ENCODE assay signal across 8 cellular contexts in the genomic region with DNA sequence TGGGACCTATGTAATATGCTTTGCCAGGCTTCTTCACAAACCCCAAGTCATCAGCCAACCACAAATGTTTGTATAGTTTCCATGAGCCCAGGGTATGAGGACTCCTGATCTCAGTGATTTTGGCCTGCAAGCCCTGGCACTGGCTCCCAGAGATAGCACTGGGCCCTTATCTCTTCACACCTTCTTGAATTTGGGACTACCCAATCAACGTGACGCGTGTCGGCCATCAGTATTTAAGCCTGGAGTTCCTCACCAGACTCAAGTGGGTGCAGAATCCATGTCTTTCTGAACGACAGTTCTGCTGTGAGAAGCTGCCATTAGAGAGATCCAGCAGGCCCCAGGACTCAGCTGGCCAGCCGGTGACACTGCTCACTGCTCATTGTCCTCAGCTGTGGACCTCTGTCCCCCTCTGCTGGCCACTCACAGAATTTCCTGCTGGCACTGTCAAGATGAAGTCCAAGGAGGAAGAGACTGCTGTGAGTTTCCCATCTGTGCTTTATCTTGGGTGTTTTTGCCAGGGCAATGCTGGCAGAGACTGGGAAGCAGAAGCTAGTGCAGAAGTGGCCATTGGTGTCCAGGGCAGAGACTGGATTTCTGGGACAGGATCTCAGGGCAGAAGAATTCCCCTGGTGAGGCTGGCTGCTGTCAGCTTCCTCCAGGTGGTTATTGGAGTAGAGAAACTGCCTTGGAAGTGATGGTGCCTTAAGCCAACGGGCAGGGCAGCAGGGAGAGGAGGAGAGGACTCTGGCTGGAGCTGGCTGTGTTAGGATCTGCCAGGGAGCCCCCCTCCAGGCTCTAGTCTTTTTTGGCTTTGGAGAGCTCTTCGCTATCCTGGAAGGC. TPM values are rescaled to one million over a fixed set of nuclear protein-coding genes. Genes with fewer than 3 reads are reported as not detected.
DNase-seq lines count a peak whose midpoint lies in the region; ATAC-seq and TF ChIP-seq lines count a peak whose summit lies in the region.

No MANE protein-coding gene starts in this region.

- H3K4me1 ChIP-seq in PC-9 (replicated peaks; ENCODE audit: insufficient read depth): 0 out of 2 replicates have a peak, but pooled peaks cover 5% of the 10 kb centered on the region

- no peaks in the 10 kb centered on the region for H3K9me2 ChIP-seq in PC-9 (ENCODE audit: insufficient read depth)

- no peaks in the 10 kb centered on the region for H3K79me2 ChIP-seq in PC-9 (ENCODE audit: low read depth)

- H3K27me3 Mint-ChIP-seq in activated T-cell treated with anti-CD3 and anti-CD28 coated beads, Interleukin-2, amount 50 U/mL, for 24 hours: no peaks in the 10 kb centered on the region
- no peaks in the 10 kb centered on the region for H3K27me3 Mint-ChIP-seq in natural killer cell treated with Interleukin-12 subunit alpha and Interleukin-12 subunit beta and Interleukin-15 and Interleukin-18, amount 100 ng/mL, for 72 hours
- peaks cover 0 to 17% of the 10 kb centered on the region in 2 donors for H3K27me3 Mint-ChIP-seq in stimulated activated naive B cell treated with anti-CD40 and anti-IgM and Interleukin-4, amounts not matched to agents 10 μg/mL and 1 μg/mL and 100 μg/mL, for 72 hours

- H3K4me3 Mint-ChIP-seq in activated T-cell treated with anti-CD3 and anti-CD28 coated beads, Interleukin-2, amount 50 U/mL, for 24 hours: no peak overlapping the region
- no peak overlapping the region for H3K4me3 Mint-ChIP-seq in natural killer cell treated with Interleukin-12 subunit alpha and Interleukin-12 subunit beta and Interleukin-15 and Interleukin-18, amount 100 ng/mL, for 72 hours
- no peak overlapping the region for H3K4me3 Mint-ChIP-seq in stimulated activated naive B cell treated with anti-CD40 and anti-IgM and Interleukin-4, amounts not matched to agents 10 μg/mL and 1 μg/mL and 100 μg/mL, for 72 hours

- no peak overlapping the region for H2AFZ ChIP-seq in PC-9

- no peak overlapping the region for H3K27ac Mint-ChIP-seq in activated T-cell treated with anti-CD3 and anti-CD28 coated beads, Interleukin-2, amount 50 U/mL, for 24 hours
- H3K27ac Mint-ChIP-seq in natural killer cell treated with Interleukin-12 subunit alpha and Interleukin-12 subunit beta and Interleukin-15 and Interleukin-18, amount 100 ng/mL, for 72 hours: peak overlapping the region in 1 of 2 donors; percentile 19
- no peak overlapping the region for H3K27ac Mint-ChIP-seq in stimulated activated naive B cell treated with anti-CD40 and anti-IgM and Interleukin-4, amounts not matched to agents 10 μg/mL and 1 μg/mL and 100 μg/mL, for 72 hours

- POLR2A ChIA-PET in PC-9 (lab: Charles Lee; ENCODE audit: unreplicated experiment): interaction anchor here (0.7 kb wide), 1 partner anchor 188 kb away, joined by 5 read pairs; no protein-coding TSS in a partner anchor

- H3K9me3 Mint-ChIP-seq in activated T-cell treated with anti-CD3 and anti-CD28 coated beads, Interleukin-2, amount 50 U/mL, for 24 hours: no peaks in the 10 kb centered on the region
- H3K9me3 Mint-ChIP-seq in natural killer cell treated with Interleukin-12 subunit alpha and Interleukin-12 subunit beta and Interleukin-15 and Interleukin-18, amount 100 ng/mL, for 72 hours: no peaks in the 10 kb centered on the region
- no peaks in the 10 kb centered on the region for H3K9me3 Mint-ChIP-seq in stimulated activated naive B cell treated with anti-CD40 and anti-IgM and Interleukin-4, amounts not matched to agents 10 μg/mL and 1 μg/mL and 100 μg/mL, for 72 hours

- no peaks in the 10 kb centered on the region for H3K36me3 Mint-ChIP-seq in activated T-cell treated with anti-CD3 and anti-CD28 coated beads, Interleukin-2, amount 50 U/mL, for 24 hours (ENCODE audit: low read depth)
- no peaks in the 10 kb centered on the region for H3K36me3 Mint-ChIP-seq in natural killer cell treated with Interleukin-12 subunit alpha and Interleukin-12 subunit beta and Interleukin-15 and Interleukin-18, amount 100 ng/mL, for 72 hours
- H3K36me3 Mint-ChIP-seq in stimulated activated naive B cell treated with anti-CD40 and anti-IgM and Interleukin-4, amounts not matched to agents 10 μg/mL and 1 μg/mL and 100 μg/mL, for 72 hours: no peaks in the 10 kb centered on the region

- no peaks in the 10 kb centered on the region for H4K20me1 ChIP-seq in PC-9 (ENCODE audit: insufficient read depth)

- CTCF ChIA-PET in PC-9 (lab: Charles Lee): interaction anchor here (0.5 to 3.2 kb wide), 5 partner anchors 27 to 448 kb away, joined by 3 to 28 read pairs (median 4); no protein-coding TSS in a partner anchor

- peaks cover 2% of the 10 kb centered on the region; the same call in 1 of the 2 replicates for H3K27me3 ChIP-seq in PC-9 (ENCODE audit: insufficient read depth, low read depth)

- no peak overlapping the region for H3K27ac ChIP-seq in PC-9

- BruUV-seq in PC-9 (replicated peaks; lab: Mats Ljungman, UMichigan): no TSS peak

- H3K4me2 ChIP-seq in PC-9: no peak overlapping the region

- DNase-seq in Kasumi-1 (lab: John Stamatoyannopoulos, UW) (peak; percentile 73 to 77), PC-9 (peak; percentile 71 to 87), fibroblast of gingiva (ENCODE audit: low read depth) (peak; percentile 75)
- peak; percentile 91 for DNase-seq in activated T-cell treated with anti-CD3 and anti-CD28 coated beads, Interleukin-2, amount 50 U/mL, for 24 hours
- DNase-seq in natural killer cell treated with Interleukin-12 subunit alpha and Interleukin-12 subunit beta and Interleukin-15 and Interleukin-18, amount 100 ng/mL, for 72 hours (ENCODE audit: low spot score): peak; percentile 87
- DNase-seq in stimulated activated naive B cell treated with anti-CD40 and anti-IgM and Interleukin-4, amounts not matched to agents 10 μg/mL and 1 μg/mL and 100 μg/mL, for 72 hours: peak; percentile 78

- H3K36me3 ChIP-seq in PC-9 (ENCODE audit: low read depth): no peaks in the 10 kb centered on the region

- no peaks in the 10 kb centered on the region for H3K9me3 ChIP-seq in PC-9 (ENCODE audit: insufficient read depth, low read depth)

- H3F3A ChIP-seq in PC-9 (ENCODE audit: insufficient read depth, low read depth): no peaks in the 10 kb centered on the region

- TF ChIP-seq CTCF in GM12872 (IDR thresholded peaks at IDR 0.05; ENCODE audit: insufficient read depth, low read depth, low read length): peak; percentile 97
- TF ChIP-seq CTCF in PC-9 (conservative IDR thresholded peaks at IDR 0.05): peak; percentile 97

- ATAC-seq in natural killer cell treated with Interleukin-12 subunit alpha and Interleukin-12 subunit beta and Interleukin-15 and Interleukin-18, amount 100 ng/mL, for 72 hours: peak; percentile 86 to 91
- ATAC-seq in stimulated activated naive B cell treated with anti-CD40 and anti-IgM and Interleukin-4, amounts not matched to agents 10 μg/mL and 1 μg/mL and 100 μg/mL, for 72 hours (replicated peaks): peak; percentile 97 to 98
- ATAC-seq in HG02571 (IDR thresholded peaks at IDR 0.05; ENCODE audit: unreplicated experiment): no peak

- H3K4me1 Mint-ChIP-seq in activated T-cell treated with anti-CD3 and anti-CD28 coated beads, Interleukin-2, amount 50 U/mL, for 24 hours (ENCODE audit: low read depth): peaks cover 6% of the 10 kb centered on the region
- H3K4me1 Mint-ChIP-seq in natural killer cell treated with Interleukin-12 subunit alpha and Interleukin-12 subunit beta and Interleukin-15 and Interleukin-18, amount 100 ng/mL, for 72 hours (ENCODE audit: low read depth in 2 of 2): peaks cover 5 to 6% of the 10 kb centered on the region in 2 donors
- H3K4me1 Mint-ChIP-seq in stimulated activated naive B cell treated with anti-CD40 and anti-IgM and Interleukin-4, amounts not matched to agents 10 μg/mL and 1 μg/mL and 100 μg/mL, for 72 hours: peaks cover 9 to 23% of the 10 kb centered on the region in 2 donors

- intact Hi-C loops in PC-9 (cut with micrococcal nuclease; ENCODE audit: unreplicated experiment): loop anchor here (1.0 to 2.0 kb wide), 6 partner anchors 27 to 448 kb away; no protein-coding TSS in a partner anchor

- H3K4me3 ChIP-seq in PC-9: no peak overlapping the region

RNA-seq across cellular contexts. Expression of gene TMCC2, which starts 28.4 kb away (rescaled TPM):
- total RNA-seq in PC-9 (2021): 0.79 and 0.80 TPM in 2 replicates
- 10 to 100 TPM; 24.0 to 28.8 TPM for total RNA-seq in natural killer cell treated with Interleukin-12 subunit alpha and Interleukin-12 subunit beta and Interleukin-15 and Interleukin-18, amount 100 ng/mL, for 72 hours

RNA-seq across cellular contexts. Expression of gene DSTYK, which starts 44.7 kb away (rescaled TPM):
- 8.1 and 10.5 TPM in 2 replicates for total RNA-seq in PC-9 (2021)
- 10 to 100 TPM; 15.8 to 31.6 TPM for total RNA-seq in natural killer cell treated with Interleukin-12 subunit alpha and Interleukin-12 subunit beta and Interleukin-15 and Interleukin-18, amount 100 ng/mL, for 72 hours

Comparison
In these comparisons a context has a peak if more than half of its experiments do, and no peak if none do; other contexts are left out.
1. RNA of gene TMCC2, which starts 28.4 kb away (total RNA-seq): 24.0 to 28.8 TPM in natural killer cell treated with Interleukin-12 subunit alpha and Interleukin-12 subunit beta and Interleukin-15 and Interleukin-18, amount 100 ng/mL, for 72 hours; 0.79 to 0.80 TPM in PC-9; every median in the first group is over 10 times any median in the second.
2. Peak in every context shown above with its lines, with median percentiles within 50 percentile points of each other: DNase-seq.